Comparison of ENCODE assay signal across 12 cellular contexts in the genomic region with DNA sequence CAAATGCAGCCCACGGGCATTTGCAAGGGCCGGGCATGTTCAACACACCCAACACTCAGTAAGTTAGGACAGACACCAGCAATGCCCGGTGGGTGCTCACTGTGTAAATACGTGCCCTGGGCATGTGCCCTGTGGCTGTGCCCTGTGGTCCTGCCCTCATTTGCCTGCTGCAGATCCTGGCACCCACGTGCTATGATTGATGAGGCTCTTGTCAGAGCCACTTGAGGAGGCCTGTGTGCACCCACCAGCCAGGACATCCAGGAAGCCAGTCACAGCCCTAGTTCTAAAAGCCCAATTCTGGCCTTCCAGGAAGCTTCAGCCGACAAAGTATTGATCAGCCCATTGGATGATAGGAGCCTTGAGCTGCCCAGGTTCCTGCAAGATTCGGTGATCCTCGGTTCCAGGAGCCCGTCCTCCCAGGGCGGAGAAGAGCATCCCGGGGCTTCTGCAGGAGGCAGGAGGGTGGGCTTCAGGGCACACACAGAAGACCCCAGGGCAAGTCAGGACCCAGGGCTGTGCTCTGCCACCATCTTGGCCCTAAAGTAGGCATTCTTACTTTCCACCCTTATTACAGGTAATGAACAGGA.
"Had no signal": no experiment of that assay in that cellular context is flagged by ENCODE, and none has a peak within 500 bp of the region (broad histone marks: within the 10 kb centered on the region; RNA-seq: fewer than 3 reads in every experiment).

No MANE protein-coding gene starts in this region.

- H3K27me3 ChIP-seq: foreskin keratinocyte had no signal

- H3K27ac ChIP-seq: foreskin keratinocyte had no signal

- ATAC-seq: foreskin keratinocyte; stimulated activated naive CD8-positive, alpha-beta T cell treated with anti-CD3 and anti-CD28 coated beads, Interleukin-15, Interleukin-2, amounts not matched to agents 100 U/mL and 50 U/mL, for 24 hours had no signal

- FAIRE-seq: small intestine had no signal

- H3K4me1 ChIP-seq: foreskin keratinocyte had no signal

- DNase-seq: activated CD4-positive, alpha-beta T cell treated with anti-CD3 and anti-CD28 coated beads, Interleukin-2, amount 50 U/mL, for 4 hours; activated naive CD8-positive, alpha-beta T cell treated with anti-CD3 and anti-CD28 coated beads for 36 hours; activated T-cell treated with anti-CD3 and anti-CD28 coated beads, Interleukin-2, amount 50 U/mL, for 1 hour; cortex of kidney; effector CD8-positive, alpha-beta T cell; foreskin keratinocyte; small intestine; stimulated activated CD4-positive, alpha-beta T cell treated with anti-CD3 and anti-CD28 coated beads, Interleukin-4, amount 100 ng/mL, for 4 hours; stimulated activated CD8-positive, alpha-beta memory T cell treated with anti-CD3 and anti-CD28 coated beads, Interleukin-4, amount 100 ng/mL, for 48 hours; stimulated activated naive CD8-positive, alpha-beta T cell treated with anti-CD3 and anti-CD28 coated beads, Interleukin-15, Interleukin-2, amounts not matched to agents 100 U/mL and 50 U/mL, for 24 hours; T-helper 1 cell; T1000 had no signal
